ENCODE assay signal across 7 cellular contexts in genomic region chr20:45912344-45912682, GRCh38. TPM values are rescaled to one million over a fixed set of nuclear protein-coding genes. Genes with fewer than 3 reads are reported as not detected.
DNase-seq lines count a peak whose midpoint lies in the region; TF ChIP-seq lines count a peak whose summit lies in the region.
"Had no signal": no experiment of that assay in that cellular context is flagged by ENCODE, and none has a peak within 500 bp of the region (broad histone marks: within the 10 kb centered on the region; RNA-seq: fewer than 3 reads in every experiment).

No MANE protein-coding gene starts in this region.

- no peaks in the 10 kb centered on the region for H3K36me3 Mint-ChIP-seq in activated naive CD4-positive, alpha-beta T cell treated with anti-CD3 and anti-CD28 coated beads, Interleukin-2, amount 50 U/mL, for 24 hours
- peaks cover 10% of the 10 kb centered on the region for H3K36me3 Mint-ChIP-seq in type B pancreatic cell

- no peaks in the 10 kb centered on the region for H3K9me3 Mint-ChIP-seq in activated naive CD4-positive, alpha-beta T cell treated with anti-CD3 and anti-CD28 coated beads, Interleukin-2, amount 50 U/mL, for 24 hours
- H3K9me3 Mint-ChIP-seq in type B pancreatic cell: no peaks in the 10 kb centered on the region

- H3K4me3 Mint-ChIP-seq in activated naive CD4-positive, alpha-beta T cell treated with anti-CD3 and anti-CD28 coated beads, Interleukin-2, amount 50 U/mL, for 24 hours: peak overlapping the region; percentile 59
- H3K4me3 Mint-ChIP-seq in type B pancreatic cell: peak overlapping the region; percentile 93

- H3K27me3 Mint-ChIP-seq in activated naive CD4-positive, alpha-beta T cell treated with anti-CD3 and anti-CD28 coated beads, Interleukin-2, amount 50 U/mL, for 24 hours: peaks cover 14% of the 10 kb centered on the region
- H3K27me3 Mint-ChIP-seq in type B pancreatic cell: no peaks in the 10 kb centered on the region

- H3K4me3 ChIP-seq in iPS-11a (ENCODE audit: low read depth, low read length): peak overlapping the region; percentile 2

- H3K27ac Mint-ChIP-seq in activated naive CD4-positive, alpha-beta T cell treated with anti-CD3 and anti-CD28 coated beads, Interleukin-2, amount 50 U/mL, for 24 hours: no peak overlapping the region
- H3K27ac Mint-ChIP-seq in type B pancreatic cell: peak overlapping the region; percentile 53

- no peak for TF ChIP-seq CTCF in type B pancreatic cell (conservative IDR thresholded peaks at IDR 0.05)

- DNase-seq in activated naive CD4-positive, alpha-beta T cell treated with Interleukin-2 at 50 U/mL for 16 hours: no peak
- DNase-seq in type B pancreatic cell (ENCODE audit: extremely low spot score, unreplicated experiment) (no peak), NCI-H1930 (lab: John Stamatoyannopoulos, UW) (no peak), kidney tubule cell (ENCODE audit: low spot score) (no peak)

- peaks cover 17% of the 10 kb centered on the region for H3K4me1 Mint-ChIP-seq in activated naive CD4-positive, alpha-beta T cell treated with anti-CD3 and anti-CD28 coated beads, Interleukin-2, amount 50 U/mL, for 24 hours
- peaks cover 14% of the 10 kb centered on the region for H3K4me1 Mint-ChIP-seq in type B pancreatic cell (ENCODE audit: unreplicated experiment)

RNA-seq across cellular contexts. Expression of gene PLTP, which starts 0.4 kb away (rescaled TPM):
- 40.7 and 96.5 TPM in 2 replicates for total RNA-seq in type B pancreatic cell (ENCODE audit: low replicate concordance)

RNA-seq across cellular contexts. Expression of gene CTSA, which starts 21.2 kb away (rescaled TPM):
- total RNA-seq in type B pancreatic cell (ENCODE audit: low replicate concordance): 142 and 174 TPM in 2 replicates

RNA-seq across cellular contexts. Expression of gene NEURL2, which starts 21.3 kb away (rescaled TPM):
- 6.4 TPM in 2 replicates for total RNA-seq in type B pancreatic cell (ENCODE audit: low replicate concordance)

RNA-seq across cellular contexts. Expression of gene PCIF1, which starts 22.2 kb away (rescaled TPM):
- total RNA-seq in type B pancreatic cell (ENCODE audit: low replicate concordance): 35.0 and 37.6 TPM in 2 replicates

RNA-seq across cellular contexts. Expression of gene SPATA25, which starts 24.9 kb away (rescaled TPM):
- 2.6 and 4.2 TPM in 2 replicates for total RNA-seq in type B pancreatic cell (ENCODE audit: low replicate concordance)
- total RNA-seq: RPMI7951 had no signal
